In the genomic region with DNA sequence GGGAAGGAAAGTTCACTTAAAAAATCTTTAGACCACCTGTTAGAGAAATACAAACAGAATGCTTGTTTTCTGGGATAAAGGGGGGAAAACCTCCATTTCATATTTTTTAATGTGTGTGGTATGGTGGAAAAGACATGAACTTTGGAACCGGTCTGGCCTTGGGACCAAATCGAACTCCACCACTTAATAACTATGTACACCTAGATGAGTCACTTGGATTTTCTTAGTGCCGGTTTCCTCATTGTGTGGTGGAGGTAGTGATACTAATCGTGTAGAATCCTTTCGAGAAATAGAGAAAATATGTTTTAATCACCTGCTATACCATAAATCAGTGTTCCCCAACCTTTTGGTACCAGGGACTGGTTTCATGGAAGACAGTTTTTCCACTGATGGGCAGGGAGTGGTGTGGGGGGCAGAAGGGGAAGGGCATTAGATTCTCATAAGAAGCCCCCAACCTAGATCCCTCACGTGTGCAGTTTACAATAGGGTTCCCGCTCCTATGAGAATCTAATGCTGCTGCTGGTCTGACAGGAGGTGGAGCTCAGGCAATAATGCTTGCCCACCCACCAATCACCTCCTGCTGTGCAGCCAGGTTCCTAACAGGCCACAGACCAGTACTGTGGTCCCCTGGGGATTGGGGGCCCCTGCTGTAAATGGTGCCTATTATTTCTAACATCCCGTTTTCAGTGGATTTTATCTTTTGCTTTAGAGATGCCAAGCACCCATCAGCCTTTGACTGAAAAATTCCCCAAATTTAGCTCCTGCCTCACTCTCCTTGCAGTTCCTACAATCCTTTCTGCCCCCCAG, we compare ENCODE assay signal across 1 cellular context.
TF ChIP-seq lines count a peak whose summit lies in the region.

No MANE protein-coding gene starts in this region.

TF ChIP-seq in HepG2, 621 proteins besides CTCF, POLR2A, EP300 and RAD21 (continued from another document):
- TF ChIP-seq, protein P1, sequence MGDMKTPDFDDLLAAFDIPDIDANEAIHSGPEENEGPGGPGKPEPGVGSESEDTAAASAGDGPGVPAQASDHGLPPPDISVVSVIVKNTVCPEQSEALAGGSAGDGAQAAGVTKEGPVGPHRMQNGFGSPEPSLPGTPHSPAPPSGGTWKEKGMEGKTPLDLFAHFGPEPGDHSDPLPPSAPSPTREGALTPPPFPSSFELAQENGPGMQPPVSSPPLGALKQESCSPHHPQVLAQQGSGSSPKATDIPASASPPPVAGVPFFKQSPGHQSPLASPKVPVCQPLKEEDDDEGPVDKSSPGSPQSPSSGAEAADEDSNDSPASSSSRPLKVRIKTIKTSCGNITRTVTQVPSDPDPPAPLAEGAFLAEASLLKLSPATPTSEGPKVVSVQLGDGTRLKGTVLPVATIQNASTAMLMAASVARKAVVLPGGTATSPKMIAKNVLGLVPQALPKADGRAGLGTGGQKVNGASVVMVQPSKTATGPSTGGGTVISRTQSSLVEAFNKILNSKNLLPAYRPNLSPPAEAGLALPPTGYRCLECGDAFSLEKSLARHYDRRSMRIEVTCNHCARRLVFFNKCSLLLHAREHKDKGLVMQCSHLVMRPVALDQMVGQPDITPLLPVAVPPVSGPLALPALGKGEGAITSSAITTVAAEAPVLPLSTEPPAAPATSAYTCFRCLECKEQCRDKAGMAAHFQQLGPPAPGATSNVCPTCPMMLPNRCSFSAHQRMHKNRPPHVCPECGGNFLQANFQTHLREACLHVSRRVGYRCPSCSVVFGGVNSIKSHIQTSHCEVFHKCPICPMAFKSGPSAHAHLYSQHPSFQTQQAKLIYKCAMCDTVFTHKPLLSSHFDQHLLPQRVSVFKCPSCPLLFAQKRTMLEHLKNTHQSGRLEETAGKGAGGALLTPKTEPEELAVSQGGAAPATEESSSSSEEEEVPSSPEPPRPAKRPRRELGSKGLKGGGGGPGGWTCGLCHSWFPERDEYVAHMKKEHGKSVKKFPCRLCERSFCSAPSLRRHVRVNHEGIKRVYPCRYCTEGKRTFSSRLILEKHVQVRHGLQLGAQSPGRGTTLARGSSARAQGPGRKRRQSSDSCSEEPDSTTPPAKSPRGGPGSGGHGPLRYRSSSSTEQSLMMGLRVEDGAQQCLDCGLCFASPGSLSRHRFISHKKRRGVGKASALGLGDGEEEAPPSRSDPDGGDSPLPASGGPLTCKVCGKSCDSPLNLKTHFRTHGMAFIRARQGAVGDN (CRISPR knock-in tag; IDR thresholded peaks at IDR 0.05), result no peak
- TF ChIP-seq, protein P2, sequence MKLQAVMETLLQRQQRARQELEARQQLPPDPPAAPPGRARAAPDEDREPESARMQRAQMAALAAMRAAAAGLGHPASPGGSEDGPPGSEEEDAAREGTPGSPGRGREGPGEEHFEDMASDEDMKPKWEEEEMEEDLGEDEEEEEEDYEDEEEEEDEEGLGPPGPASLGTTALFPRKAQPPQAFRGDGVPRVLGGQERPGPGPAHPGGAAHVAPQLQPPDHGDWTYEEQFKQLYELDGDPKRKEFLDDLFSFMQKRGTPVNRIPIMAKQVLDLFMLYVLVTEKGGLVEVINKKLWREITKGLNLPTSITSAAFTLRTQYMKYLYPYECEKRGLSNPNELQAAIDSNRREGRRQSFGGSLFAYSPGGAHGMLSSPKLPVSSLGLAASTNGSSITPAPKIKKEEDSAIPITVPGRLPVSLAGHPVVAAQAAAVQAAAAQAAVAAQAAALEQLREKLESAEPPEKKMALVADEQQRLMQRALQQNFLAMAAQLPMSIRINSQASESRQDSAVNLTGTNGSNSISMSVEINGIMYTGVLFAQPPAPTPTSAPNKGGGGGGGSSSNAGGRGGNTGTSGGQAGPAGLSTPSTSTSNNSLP (IDR thresholded peaks at IDR 0.05; ENCODE audit: low read depth, low read length), result peak; percentile 83
- TF ChIP-seq TRIM24 (CRISPR knock-in tag; IDR thresholded peaks at IDR 0.05), result 0 out of 2 replicates have a peak, but pooled peaks have one; percentile 13
- TF ChIP-seq ZNF607 (CRISPR knock-in tag; IDR thresholded peaks at IDR 0.05; ENCODE audit: borderline replicate concordance), result no peak; the same call in 1 of the 2 replicates
- no peak for TF ChIP-seq TERF1 (CRISPR knock-in tag; IDR thresholded peaks at IDR 0.05)
- no peak for TF ChIP-seq ZNF563 (CRISPR knock-in tag; IDR thresholded peaks at IDR 0.05)
- TF ChIP-seq ZC3H13 (CRISPR knock-in tag; IDR thresholded peaks at IDR 0.05), result no peak
- TF ChIP-seq, protein P3, sequence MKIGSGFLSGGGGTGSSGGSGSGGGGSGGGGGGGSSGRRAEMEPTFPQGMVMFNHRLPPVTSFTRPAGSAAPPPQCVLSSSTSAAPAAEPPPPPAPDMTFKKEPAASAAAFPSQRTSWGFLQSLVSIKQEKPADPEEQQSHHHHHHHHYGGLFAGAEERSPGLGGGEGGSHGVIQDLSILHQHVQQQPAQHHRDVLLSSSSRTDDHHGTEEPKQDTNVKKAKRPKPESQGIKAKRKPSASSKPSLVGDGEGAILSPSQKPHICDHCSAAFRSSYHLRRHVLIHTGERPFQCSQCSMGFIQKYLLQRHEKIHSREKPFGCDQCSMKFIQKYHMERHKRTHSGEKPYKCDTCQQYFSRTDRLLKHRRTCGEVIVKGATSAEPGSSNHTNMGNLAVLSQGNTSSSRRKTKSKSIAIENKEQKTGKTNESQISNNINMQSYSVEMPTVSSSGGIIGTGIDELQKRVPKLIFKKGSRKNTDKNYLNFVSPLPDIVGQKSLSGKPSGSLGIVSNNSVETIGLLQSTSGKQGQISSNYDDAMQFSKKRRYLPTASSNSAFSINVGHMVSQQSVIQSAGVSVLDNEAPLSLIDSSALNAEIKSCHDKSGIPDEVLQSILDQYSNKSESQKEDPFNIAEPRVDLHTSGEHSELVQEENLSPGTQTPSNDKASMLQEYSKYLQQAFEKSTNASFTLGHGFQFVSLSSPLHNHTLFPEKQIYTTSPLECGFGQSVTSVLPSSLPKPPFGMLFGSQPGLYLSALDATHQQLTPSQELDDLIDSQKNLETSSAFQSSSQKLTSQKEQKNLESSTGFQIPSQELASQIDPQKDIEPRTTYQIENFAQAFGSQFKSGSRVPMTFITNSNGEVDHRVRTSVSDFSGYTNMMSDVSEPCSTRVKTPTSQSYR (CRISPR knock-in tag; IDR thresholded peaks at IDR 0.05; ENCODE audit: borderline replicate concordance), result no peak
- TF ChIP-seq NFKBIZ (CRISPR knock-in tag; IDR thresholded peaks at IDR 0.05), result no peak
